27 cellular contexts compared by ENCODE assay signal in the genomic region with DNA sequence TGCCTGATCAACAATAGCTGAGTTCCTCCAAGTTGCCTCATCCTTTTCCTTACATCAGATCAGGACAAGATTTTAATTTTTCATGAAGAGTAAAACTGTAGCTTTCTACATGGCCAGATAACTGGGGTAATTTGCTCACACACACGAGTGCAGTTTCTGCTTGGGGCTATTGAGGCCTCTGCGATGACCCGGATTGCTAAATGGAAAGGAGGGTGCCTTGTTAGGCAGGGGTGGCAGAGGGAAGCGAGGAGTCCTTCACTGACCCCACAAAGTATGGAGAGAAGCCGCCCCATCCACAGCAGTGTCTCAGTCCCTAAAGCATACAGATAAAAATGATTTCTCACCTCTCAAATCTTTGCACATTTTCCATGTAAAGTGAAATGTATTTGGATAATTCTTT.
"Had no signal": no experiment of that assay in that cellular context is flagged by ENCODE, and none has a peak within 500 bp of the region (broad histone marks: within the 10 kb centered on the region; RNA-seq: fewer than 3 reads in every experiment).

No MANE protein-coding gene starts in this region.

- H3K4me3 Mint-ChIP-seq: naive thymus-derived CD8-positive, alpha-beta T cell; natural killer cell treated with Interleukin-12 subunit alpha and Interleukin-12 subunit beta and Interleukin-15 and Interleukin-18, amount 100 ng/mL, for 72 hours; nephron progenitor cell; neural crest cell; stimulated activated effector memory CD8-positive, alpha-beta T cell treated with anti-CD3 and anti-CD28 coated beads, Interleukin-12 subunit alpha, Interleukin-12 subunit beta, amount 100 ng/mL, for 72 hours; stimulated activated naive B cell treated with anti-CD40 and anti-IgM and Interleukin-4, amounts not matched to agents 10 μg/mL and 1 μg/mL and 100 μg/mL, for 72 hours; stimulated activated naive CD8-positive, alpha-beta T cell treated with anti-CD3 and anti-CD28 coated beads, Interleukin-15, Interleukin-2, amounts not matched to agents 100 ng/mL and 50 ng/mL, for 24 hours; type B pancreatic cell had no signal

- H3K36me3 Mint-ChIP-seq: naive thymus-derived CD8-positive, alpha-beta T cell; natural killer cell treated with Interleukin-12 subunit alpha and Interleukin-12 subunit beta and Interleukin-15 and Interleukin-18, amount 100 ng/mL, for 72 hours; stimulated activated effector memory CD8-positive, alpha-beta T cell treated with anti-CD3 and anti-CD28 coated beads, Interleukin-12 subunit alpha, Interleukin-12 subunit beta, amount 100 ng/mL, for 72 hours; type B pancreatic cell had no signal

- H3K4me1 Mint-ChIP-seq: stimulated activated naive B cell treated with anti-CD40 and anti-IgM and Interleukin-4, amounts not matched to agents 10 μg/mL and 1 μg/mL and 100 μg/mL, for 72 hours had no signal

- H3K9me3 Mint-ChIP-seq: natural killer cell treated with Interleukin-12 subunit alpha and Interleukin-12 subunit beta and Interleukin-15 and Interleukin-18, amount 100 ng/mL, for 72 hours; neural crest cell; stimulated activated effector memory CD8-positive, alpha-beta T cell treated with anti-CD3 and anti-CD28 coated beads, Interleukin-12 subunit alpha, Interleukin-12 subunit beta, amount 100 ng/mL, for 72 hours; stimulated activated naive CD8-positive, alpha-beta T cell treated with anti-CD3 and anti-CD28 coated beads, Interleukin-15, Interleukin-2, amounts not matched to agents 100 ng/mL and 50 ng/mL, for 24 hours; type B pancreatic cell had no signal

- DNase-seq: naive thymus-derived CD8-positive, alpha-beta T cell; nephron progenitor cell; nucleus accumbens; pancreas; right cardiac atrium; right lobe of liver; sigmoid colon; small intestine; stimulated activated CD4-positive, alpha-beta T cell treated with anti-CD3 and anti-CD28 coated beads, Interleukin-15, amount 100 ng/mL, for 24 hours; stimulated activated CD4-positive, alpha-beta T cell treated with anti-CD3 and anti-CD28 coated beads, Interleukin-2, amount 100 ng/mL, for 24 hours; stimulated activated CD4-positive, alpha-beta T cell treated with anti-CD3 and anti-CD28 coated beads, Interleukin-2, amount 100 ng/mL, for 48 hours; stimulated activated CD4-positive, alpha-beta T cell treated with anti-CD3 and anti-CD28 coated beads, Interleukin-4, amount 100 ng/mL, for 24 hours; stimulated activated naive B cell treated with anti-CD40 and anti-IgM and Interleukin-4, amounts not matched to agents 10 μg/mL and 1 μg/mL and 100 μg/mL, for 72 hours; stimulated activated naive CD4-positive, alpha-beta T cell treated with Interleukin-2 at 50 U/mL for 16 hours; stomach; testis; transverse colon; upper lobe of right lung; uterus had no signal

- ATAC-seq: naive thymus-derived CD8-positive, alpha-beta T cell; natural killer cell treated with Interleukin-12 subunit alpha and Interleukin-12 subunit beta and Interleukin-15 and Interleukin-18, amount 100 ng/mL, for 72 hours; pancreas; right cardiac atrium; right lobe of liver; stimulated activated effector memory CD8-positive, alpha-beta T cell treated with anti-CD3 and anti-CD28 coated beads, Interleukin-12 subunit alpha, Interleukin-12 subunit beta, amount 100 ng/mL, for 72 hours; stimulated activated naive B cell treated with anti-CD40 and anti-IgM and Interleukin-4, amounts not matched to agents 10 μg/mL and 1 μg/mL and 100 μg/mL, for 72 hours; upper lobe of right lung had no signal

- H3K9me3 ChIP-seq: neutrophil, pancreas, prostate gland, right lobe of liver, sigmoid colon, stomach, testis, tibial artery, transverse colon, upper lobe of right lung, uterus had no signal

- H3K4me3 ChIP-seq: pancreas, prostate gland, right lobe of liver, sigmoid colon, stomach, testis, tibial artery, transverse colon, upper lobe of right lung, uterus had no signal

- H3K27ac Mint-ChIP-seq: naive thymus-derived CD8-positive, alpha-beta T cell; natural killer cell treated with Interleukin-12 subunit alpha and Interleukin-12 subunit beta and Interleukin-15 and Interleukin-18, amount 100 ng/mL, for 72 hours; nephron progenitor cell; stimulated activated effector memory CD8-positive, alpha-beta T cell treated with anti-CD3 and anti-CD28 coated beads, Interleukin-12 subunit alpha, Interleukin-12 subunit beta, amount 100 ng/mL, for 72 hours; stimulated activated naive B cell treated with anti-CD40 and anti-IgM and Interleukin-4, amounts not matched to agents 10 μg/mL and 1 μg/mL and 100 μg/mL, for 72 hours; stimulated activated naive CD8-positive, alpha-beta T cell treated with anti-CD3 and anti-CD28 coated beads, Interleukin-15, Interleukin-2, amounts not matched to agents 100 ng/mL and 50 ng/mL, for 24 hours; type B pancreatic cell had no signal

- H3K27ac ChIP-seq: neutrophil, pancreas, prostate gland, right lobe of liver, sigmoid colon, stomach, testis, tibial artery, transverse colon, upper lobe of right lung, uterus had no signal
